Comparison of ENCODE assay signal across 8 cellular contexts in the genomic region with DNA sequence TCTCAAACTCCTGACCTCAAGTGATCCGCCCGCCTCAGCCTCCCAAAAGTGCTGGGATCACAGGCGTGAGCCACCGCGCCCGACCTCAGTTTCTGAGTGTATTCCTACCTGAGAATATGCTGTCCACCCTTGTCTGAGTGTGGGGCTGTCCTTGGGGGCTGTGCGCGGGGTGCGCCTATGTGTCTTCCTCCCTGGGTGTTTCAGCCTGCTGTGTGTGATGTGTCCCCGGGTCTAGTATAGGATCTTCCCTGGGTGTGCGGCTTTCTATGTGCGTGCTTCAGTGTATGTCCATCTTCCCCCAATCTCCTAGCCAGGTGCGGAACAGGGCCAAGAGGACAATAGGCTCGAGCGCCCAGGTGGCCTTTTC. TPM values are rescaled to one million over a fixed set of nuclear protein-coding genes. Genes with fewer than 3 reads are reported as not detected.
DNase-seq lines count a peak whose midpoint lies in the region; ATAC-seq, FAIRE-seq and TF ChIP-seq lines count a peak whose summit lies in the region.

No MANE protein-coding gene starts in this region.

- no peaks in the 10 kb centered on the region for H3K36me3 ChIP-seq in IMR-90 (ENCODE audit: control insufficient read depth, insufficient read depth, low read length)

- dilution Hi-C loops in IMR-90 (cut with HindIII; ENCODE audit: low sequenced_read_pairs, unreplicated experiment), result no loop called here

- 60% methylated on average over 2 of the region's 15 CpGs; no CpG with 5 or more reads in 1 of the 2 experiments for WGBS in IMR-90 (ENCODE audit: extremely low coverage in 2 of 2, insufficient read length in 1 of 2), 2 experiments

- peak overlapping the region; percentile 89 for H2AFZ ChIP-seq in IMR-90 (replicated peaks; ENCODE audit: low read length, poor library complexity)

- no peaks in the 10 kb centered on the region for H3K36me3 Mint-ChIP-seq in neural crest cell (ENCODE audit: low read depth)

- H3K4me3 Mint-ChIP-seq in neural crest cell, result peak overlapping the region; percentile 89

- peak overlapping the region; percentile 55 for H3K18ac ChIP-seq in IMR-90 (ENCODE audit: low read depth, low read length)

- CTCF ChIA-PET in AG04449 (lab: Yijun Ruan, JAX), result interaction anchor here (1.3 to 40.3 kb wide), 3 partner anchors 10 to 69 kb away, joined by 3 to 1485 read pairs (median 10); no protein-coding TSS in a partner anchor
- CTCF ChIA-PET in IMR-90 (lab: Yijun Ruan, JAX), result no interaction called here

- peak overlapping the region; percentile 80 to 98 for H4K8ac ChIP-seq in IMR-90 (ENCODE audit: low read depth in 2 of 2, low read length in 2 of 2)

- no peaks in the 10 kb centered on the region for H4K20me1 ChIP-seq in IMR-90 (ENCODE audit: insufficient read depth, low read length)

- H3K14ac ChIP-seq in IMR-90 (replicated peaks; ENCODE audit: low read depth, low read length), result peak overlapping the region; percentile 60

- TF ChIP-seq RAD21 in IMR-90 (IDR thresholded peaks at IDR 0.05; ENCODE audit: low read length), result no peak

- H3K4ac ChIP-seq in IMR-90 (ENCODE audit: low read depth, low read length), result peak overlapping the region; percentile 82

- peak overlapping the region; percentile 31 for H3K27ac ChIP-seq in IMR-90 (ENCODE audit: insufficient read depth, low read length)

- H3K4me1 Mint-ChIP-seq in neural crest cell, result peaks cover 66% of the 10 kb centered on the region

- peaks cover 24% of the 10 kb centered on the region for H3K4me1 ChIP-seq in IMR-90 (ENCODE audit: control insufficient read depth, insufficient read depth, low read length)

- peak overlapping the region; percentile 98; the same call in 1 of the 3 replicates for H2BK15ac ChIP-seq in IMR-90 (ENCODE audit: low read depth, low read length)

- ATAC-seq in IMR-90 (ENCODE audit: low read depth) (no peak), HG03135 (IDR thresholded peaks at IDR 0.05; ENCODE audit: unreplicated experiment) (no peak)

- H3K56ac ChIP-seq in IMR-90 (ENCODE audit: extremely low read depth, insufficient read depth, low read length), result no peak overlapping the region

- peak overlapping the region; percentile 98 for H2AK5ac ChIP-seq in IMR-90 (ENCODE audit: low read depth, low read length)

- H3K23ac ChIP-seq in IMR-90 (ENCODE audit: low read depth, low read length), result peak overlapping the region; percentile 84

- no peak for DNase-seq in AG04449 (ENCODE audit: low read depth, low spot score)
- no peak for DNase-seq in IMR-90
- DNase-seq in epithelial cell of esophagus (ENCODE audit: low read depth), result no peak
- no peak for DNase-seq in neural crest cell (ENCODE audit: low read depth, low spot score)
- no peak for DNase-seq in RCC 7860 (ENCODE audit: low spot score)
- no peak for DNase-seq in SHP77 (lab: John Stamatoyannopoulos, UW)
- no peak for DNase-seq in pons (ENCODE audit: low spot score)

- H3K4me2 ChIP-seq in IMR-90 (ENCODE audit: low read depth, low read length), result peak overlapping the region; percentile 48

- peak overlapping the region; percentile 90; the same call in 1 of the 2 replicates for H2BK20ac ChIP-seq in IMR-90 (ENCODE audit: low read depth, low read length)

- H2AK9ac ChIP-seq in IMR-90 (replicated peaks; ENCODE audit: low read depth, low read length, poor library complexity), result peak overlapping the region; percentile 7

- no peaks in the 10 kb centered on the region for H3K9me3 ChIP-seq in IMR-90 (ENCODE audit: control insufficient read depth, insufficient read depth, low read length)

- TF ChIP-seq CTCF in AG04449 (IDR thresholded peaks at IDR 0.05; ENCODE audit: insufficient read depth, low read length, missing control alignments) (no peak), IMR-90 (conservative IDR thresholded peaks at IDR 0.05; ENCODE audit: low read depth, low read length) (no peak), epithelial cell of esophagus (IDR thresholded peaks at IDR 0.05; ENCODE audit: insufficient read depth, low read depth, low read length, missing control alignments) (no peak), neural crest cell (conservative IDR thresholded peaks at IDR 0.05) (no peak)

- FAIRE-seq in RCC 7860 (lab: Jason Lieb, UNC), result no peak

- H3K79me1 ChIP-seq in IMR-90 (ENCODE audit: low read depth in 1 of 2, low read length in 2 of 2), result peaks cover 14 to 30% of the 10 kb centered on the region in 2 experiments; a peak in 3 of 4 replicates

- no peaks in the 10 kb centered on the region for H3K27me3 ChIP-seq in IMR-90 (ENCODE audit: control insufficient read depth, insufficient read depth, low read length)

- peak overlapping the region; percentile 24; the same call in 1 of the 2 replicates for H3K9ac ChIP-seq in IMR-90 (ENCODE audit: low read depth, low read length)

- H3K9me3 Mint-ChIP-seq in neural crest cell, result no peaks in the 10 kb centered on the region

- peak overlapping the region; percentile 95 for H4K91ac ChIP-seq in IMR-90 (ENCODE audit: insufficient read depth, low read depth, low read length)

- peak overlapping the region; percentile 94 for H3K27ac Mint-ChIP-seq in neural crest cell (ENCODE audit: unreplicated experiment)

- no TSS peak for BruUV-seq in IMR-90 (replicated peaks; lab: Mats Ljungman, UMichigan)

- peak overlapping the region; percentile 81 for H4K5ac ChIP-seq in IMR-90 (ENCODE audit: low read depth, low read length)

- POLR2A ChIA-PET in AG04449 (lab: Yijun Ruan, JAX), result interaction anchor here (0.8 kb wide), 1 partner anchor 10 kb away, joined by 6 read pairs; no protein-coding TSS in a partner anchor
- POLR2A ChIA-PET in IMR-90 (lab: Charles Lee; ENCODE audit: unreplicated experiment), result no interaction called here

- H2BK120ac ChIP-seq in IMR-90 (ENCODE audit: low read depth, low read length), result peak overlapping the region; percentile 86

- H2BK5ac ChIP-seq in IMR-90 (ENCODE audit: low read depth, low read length, poor library complexity, severe bottlenecking), result peak overlapping the region; percentile 5

- H3K4me3 ChIP-seq in AG04449 (ENCODE audit: low read depth, low read length) (peak overlapping the region; percentile 49; the same call in 1 of the 2 replicates), IMR-90 (ENCODE audit: insufficient read depth, low read depth, low read length) (no peak overlapping the region), epithelial cell of esophagus (ENCODE audit: low read length) (peak overlapping the region; percentile 23)

- intact Hi-C loops in IMR-90 (cut with micrococcal nuclease), result no loop called here

- in situ Hi-C loops in IMR-90 (cut with MboI; ENCODE audit: low sequenced_read_pairs), result no loop called here

- H3K9me1 ChIP-seq in IMR-90 (ENCODE audit: insufficient read depth, low read length), result peaks cover 12% of the 10 kb centered on the region

- no peaks in the 10 kb centered on the region for H3K27me3 Mint-ChIP-seq in neural crest cell (ENCODE audit: low read depth)

- TF ChIP-seq POLR2A in IMR-90 (IDR thresholded peaks at IDR 0.05; ENCODE audit: low read depth, low read length), result no peak; the same call in 1 of the 2 replicates

TF ChIP-seq in IMR-90, 13 proteins besides CTCF, POLR2A, EP300 and RAD21:
- TF ChIP-seq RCOR1 (IDR thresholded peaks at IDR 0.05; ENCODE audit: insufficient replicate concordance, low read length), result no peak
- TF ChIP-seq, protein P1, sequence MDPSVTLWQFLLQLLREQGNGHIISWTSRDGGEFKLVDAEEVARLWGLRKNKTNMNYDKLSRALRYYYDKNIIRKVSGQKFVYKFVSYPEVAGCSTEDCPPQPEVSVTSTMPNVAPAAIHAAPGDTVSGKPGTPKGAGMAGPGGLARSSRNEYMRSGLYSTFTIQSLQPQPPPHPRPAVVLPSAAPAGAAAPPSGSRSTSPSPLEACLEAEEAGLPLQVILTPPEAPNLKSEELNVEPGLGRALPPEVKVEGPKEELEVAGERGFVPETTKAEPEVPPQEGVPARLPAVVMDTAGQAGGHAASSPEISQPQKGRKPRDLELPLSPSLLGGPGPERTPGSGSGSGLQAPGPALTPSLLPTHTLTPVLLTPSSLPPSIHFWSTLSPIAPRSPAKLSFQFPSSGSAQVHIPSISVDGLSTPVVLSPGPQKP (IDR thresholded peaks at IDR 0.05; ENCODE audit: borderline replicate concordance, low read depth, low read length), result no peak
- no peak for TF ChIP-seq SMC3 (IDR thresholded peaks at IDR 0.05; ENCODE audit: low read depth, low read length)
- no peak for TF ChIP-seq CHD1 (IDR thresholded peaks at IDR 0.05; ENCODE audit: low read depth, low read length)
- no peak for TF ChIP-seq MXI1 (IDR thresholded peaks at IDR 0.05; ENCODE audit: borderline replicate concordance, low read depth, low read length)
- TF ChIP-seq MAFK (IDR thresholded peaks at IDR 0.05; ENCODE audit: low read depth, low read length), result no peak
- no peak for TF ChIP-seq MAZ (IDR thresholded peaks at IDR 0.05; ENCODE audit: borderline replicate concordance, low read depth, low read length)
- no peak for TF ChIP-seq RFX5 (IDR thresholded peaks at IDR 0.05; ENCODE audit: low read depth, low read length)
- no peak for TF ChIP-seq BHLHE40 (IDR thresholded peaks at IDR 0.05; ENCODE audit: low read depth, low read length)

RNA-seq across cellular contexts. Expression of a gene that starts 8.3 kb away (rescaled TPM):
- 109 and 171 TPM in 2 replicates for total RNA-seq in IMR-90 (2012; rRNA removed)
- 304 and 385 TPM in 2 replicates for polyA plus RNA-seq in IMR-90 (2012; rRNA removed)
- 781 and 851 TPM in 2 replicates for polyA plus RNA-seq in IMR-90 (2012; cell fraction: cytosol; rRNA removed)
- 1,444 and 1,599 TPM in 2 replicates for polyA plus RNA-seq in IMR-90 (2012; cell fraction: nucleus; rRNA removed; ENCODE audit: low replicate concordance)
- total RNA-seq in neural crest cell, result 36.2 and 40.9 TPM in 2 replicates

RNA-seq across cellular contexts. Expression of a gene that starts 36.6 kb away (rescaled TPM):
- total RNA-seq in IMR-90 (2012; rRNA removed) (0.36 and 0.56 TPM in 2 replicates), neural crest cell (23.5 and 23.7 TPM in 2 replicates)
- 0.39 and 0.51 TPM in 2 replicates for polyA plus RNA-seq in IMR-90 (2012; rRNA removed)
- polyA plus RNA-seq in IMR-90 (2012; cell fraction: cytosol; rRNA removed), result 0.16 and 0.19 TPM in 2 replicates
- 0.55 and 0.63 TPM in 2 replicates for polyA plus RNA-seq in IMR-90 (2012; cell fraction: nucleus; rRNA removed; ENCODE audit: low replicate concordance)

Comparison
In these comparisons a context has a peak if more than half of its experiments do, and no peak if none do; other contexts are left out.
1. RNA of a gene that starts 36.6 kb away (total RNA-seq): 23.5 to 23.7 TPM in neural crest cell; 0.36 to 0.56 TPM in IMR-90; every median in the first group is over 10 times any median in the second.